34 cellular contexts compared by ENCODE assay signal in the genomic region with DNA sequence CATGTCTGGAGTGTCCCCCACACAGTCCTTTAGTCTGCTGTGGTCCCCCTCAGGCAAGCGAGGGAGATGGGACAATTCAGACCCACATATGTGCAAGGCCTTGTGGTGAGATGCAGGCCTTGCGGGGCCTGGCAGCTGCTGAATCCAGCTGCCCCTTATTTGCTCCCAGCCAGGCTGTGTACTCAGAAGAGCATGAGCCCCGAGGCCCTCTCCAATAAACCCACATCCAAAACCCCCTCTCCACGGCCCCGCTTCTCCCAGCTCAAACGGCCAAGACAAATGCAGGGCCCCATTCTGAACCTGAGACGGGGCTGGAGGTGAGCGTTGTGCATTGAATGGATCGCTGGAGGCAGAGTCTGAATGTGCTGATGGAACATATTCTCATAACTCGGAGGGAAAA.
"Had no signal": no experiment of that assay in that cellular context is flagged by ENCODE, and none has a peak within 500 bp of the region (broad histone marks: within the 10 kb centered on the region; RNA-seq: fewer than 3 reads in every experiment).

No MANE protein-coding gene starts in this region.

- H3K4me1 ChIP-seq: Peyer's patch had no signal

- ATAC-seq: activated naive CD8-positive, alpha-beta T cell treated with anti-CD3 and anti-CD28 coated beads, Interleukin-2, amount 50 U/mL, for 24 hours; activated T-cell treated with anti-CD3 and anti-CD28 coated beads, Interleukin-2, amount 50 U/mL, for 4 hours; PC-3 had no signal

- H3K36me3 ChIP-seq: Peyer's patch had no signal

- H3K27me3 Mint-ChIP-seq: activated CD4-positive, alpha-beta memory T cell treated with anti-CD3 and anti-CD28 coated beads for 36 hours; activated naive CD8-positive, alpha-beta T cell; activated naive CD8-positive, alpha-beta T cell treated with anti-CD3 and anti-CD28 coated beads, Interleukin-2, amount 50 U/mL, for 24 hours; brain had no signal

- DNase-seq: activated B cell treated with CpG ODN at 0.5 μM for 24 hours; activated CD4-positive, alpha-beta memory T cell treated with anti-CD3 and anti-CD28 coated beads for 36 hours; activated CD4-positive, alpha-beta T cell treated with anti-CD3 and anti-CD28 coated beads for 4 hours; activated CD4-positive, alpha-beta T cell treated with anti-CD3 and anti-CD28 coated beads, Interleukin-2, amount 50 U/mL, for 1 hour; activated CD4-positive, CD25-positive, alpha-beta regulatory T cell treated with anti-CD3 and anti-CD28 coated beads, Interleukin-2, amount 50 U/mL, for 72 hours; activated CD8-positive, alpha-beta memory T cell treated with anti-CD3 and anti-CD28 coated beads, Interleukin-2, amount 50 U/mL, for 4 hours; activated gamma-delta T cell treated with Interleukin-2 at 50 U/mL for 16 hours; activated naive CD4-positive, alpha-beta T cell treated with anti-CD3 and anti-CD28 coated beads, Interleukin-2, amount 10 ng/mL, durations not matched to agents 7 days and 5 days; activated naive CD8-positive, alpha-beta T cell treated with anti-CD3 and anti-CD28 coated beads, Interleukin-2, amount 50 U/mL, for 24 hours; activated T-cell treated with anti-CD3 and anti-CD28 coated beads for 4 hours; activated T-cell treated with anti-CD3 and anti-CD28 coated beads, Interleukin-2, amount 50 U/mL, for 4 hours; anterior cingulate cortex; caudate nucleus; cerebellar nuclear complex; NCI-H1105; NCI-H1417 treated with DMSO at 0.1 percent for 48 hours; NCI-H1694; NCI-H1930; NCI-H2081 treated with DMSO at 0.1 percent for 48 hours; NCI-H345; NCI-H524 treated with DMSO at 0.1 percent for 48 hours; NK-92 treated with Interleukin-12 subunit alpha and Interleukin-12 subunit beta, amount 100 ng/mL, for 24 hours; PC-3; Peyer's patch; RPMI8226; SW 1271; T-helper 1 cell; T-helper 2 cell; T-helper 9 cell had no signal

- H3K9me3 ChIP-seq: Peyer's patch had no signal

- H3K27ac ChIP-seq: Peyer's patch, VCaP had no signal

- H3K27ac Mint-ChIP-seq: activated B cell treated with CpG ODN at 0.5 μM for 24 hours; activated CD4-positive, alpha-beta memory T cell treated with anti-CD3 and anti-CD28 coated beads for 36 hours; activated naive CD4-positive, alpha-beta T cell treated with anti-CD3 and anti-CD28 coated beads, Interleukin-2, amount 10 ng/mL, durations not matched to agents 7 days and 5 days; activated naive CD8-positive, alpha-beta T cell; activated naive CD8-positive, alpha-beta T cell treated with anti-CD3 and anti-CD28 coated beads, Interleukin-2, amount 50 U/mL, for 24 hours; activated T-helper 1 cell treated with anti-CD3 and anti-CD28 coated beads, Interleukin-12 subunit alpha, Interleukin-12 subunit beta, Interleukin-2, Interleukin-4 antibody, amounts not matched to agents 30 ng/mL and 10 ng/mL and 1 ng/mL, durations not matched to agents 14 hours and 24 hours and 36 hours had no signal

- H3K9me3 Mint-ChIP-seq: activated B cell treated with CpG ODN at 0.5 μM for 24 hours; activated CD4-positive, alpha-beta memory T cell treated with anti-CD3 and anti-CD28 coated beads for 36 hours; activated naive CD4-positive, alpha-beta T cell treated with anti-CD3 and anti-CD28 coated beads, Interleukin-2, amount 10 ng/mL, durations not matched to agents 7 days and 5 days; activated naive CD8-positive, alpha-beta T cell treated with anti-CD3 and anti-CD28 coated beads, Interleukin-2, amount 50 U/mL, for 24 hours; activated T-cell treated with anti-CD3 and anti-CD28 coated beads, Interleukin-2, amount 50 U/mL, for 4 hours; activated T-helper 1 cell treated with anti-CD3 and anti-CD28 coated beads, Interleukin-12 subunit alpha, Interleukin-12 subunit beta, Interleukin-2, Interleukin-4 antibody, amounts not matched to agents 30 ng/mL and 10 ng/mL and 1 ng/mL, durations not matched to agents 14 hours and 24 hours and 36 hours had no signal

- H3K4me3 Mint-ChIP-seq: activated B cell treated with CpG ODN at 0.5 μM for 24 hours; activated CD4-positive, alpha-beta memory T cell treated with anti-CD3 and anti-CD28 coated beads for 36 hours; activated naive CD4-positive, alpha-beta T cell treated with anti-CD3 and anti-CD28 coated beads, Interleukin-2, amount 10 ng/mL, durations not matched to agents 7 days and 5 days; activated naive CD8-positive, alpha-beta T cell; activated naive CD8-positive, alpha-beta T cell treated with anti-CD3 and anti-CD28 coated beads, Interleukin-2, amount 50 U/mL, for 24 hours; activated T-cell treated with anti-CD3 and anti-CD28 coated beads, Interleukin-2, amount 50 U/mL, for 4 hours; activated T-helper 1 cell treated with anti-CD3 and anti-CD28 coated beads, Interleukin-12 subunit alpha, Interleukin-12 subunit beta, Interleukin-2, Interleukin-4 antibody, amounts not matched to agents 30 ng/mL and 10 ng/mL and 1 ng/mL, durations not matched to agents 14 hours and 24 hours and 36 hours; brain had no signal

- H3K27me3 ChIP-seq: Peyer's patch had no signal

- FAIRE-seq: bronchial epithelial cell had no signal

- H3K4me1 Mint-ChIP-seq: activated B cell treated with CpG ODN at 0.5 μM for 24 hours; activated naive CD4-positive, alpha-beta T cell treated with anti-CD3 and anti-CD28 coated beads, Interleukin-2, amount 10 ng/mL, durations not matched to agents 7 days and 5 days had no signal

- H3K36me3 Mint-ChIP-seq: activated CD4-positive, alpha-beta memory T cell treated with anti-CD3 and anti-CD28 coated beads for 36 hours; activated naive CD8-positive, alpha-beta T cell; brain had no signal

- H3K4me3 ChIP-seq: Peyer's patch had no signal
